16 cellular contexts compared by ENCODE assay signal in the genomic region with DNA sequence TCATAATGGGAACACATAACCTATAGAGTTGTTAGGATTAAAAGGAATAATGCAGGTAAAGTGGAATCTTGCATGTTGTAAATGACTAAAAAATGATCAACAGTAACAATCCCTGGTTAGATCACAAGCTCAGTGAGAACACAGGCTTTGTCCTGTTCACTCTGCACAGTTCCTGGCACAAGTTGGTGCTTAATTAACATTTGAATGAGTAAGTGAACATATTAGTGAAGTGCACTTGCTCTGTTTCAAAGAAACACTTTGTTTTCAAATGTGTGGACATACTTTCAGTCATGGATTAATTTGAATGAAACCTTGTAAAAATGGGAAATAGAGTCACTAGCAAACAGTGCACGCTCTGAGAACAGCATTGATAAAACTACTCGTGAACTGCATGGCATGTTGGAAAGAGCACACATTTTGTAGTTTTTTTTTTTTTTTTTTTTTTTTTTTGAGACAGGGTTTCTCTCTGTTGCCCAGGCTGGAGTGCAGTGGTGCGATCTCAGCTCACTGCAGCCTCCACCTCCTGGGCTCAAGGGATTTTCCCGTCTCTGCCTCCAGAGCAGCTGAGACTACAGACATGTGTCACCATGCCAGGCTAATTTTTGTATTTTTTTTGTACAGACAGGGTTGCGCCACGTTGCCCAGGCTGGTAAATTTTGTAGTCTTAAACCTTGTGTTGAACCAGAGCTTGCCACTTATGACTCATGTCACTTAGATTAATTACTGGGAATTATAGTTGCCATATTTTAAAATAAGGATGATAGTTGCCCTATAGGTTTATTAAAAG.
A peak's percentile ranks its signal among the peaks of the same experiment; 100 is the strongest.
DNase-seq lines count a peak whose midpoint lies in the region; ATAC-seq and TF ChIP-seq lines count a peak whose summit lies in the region.
"Had no signal": no experiment of that assay in that cellular context is flagged by ENCODE, and none has a peak within 500 bp of the region (broad histone marks: within the 10 kb centered on the region; RNA-seq: fewer than 3 reads in every experiment).

No MANE protein-coding gene starts in this region.

- intact Hi-C loops in sciatic nerve (cut with DNase I), result no loop called here
- intact Hi-C loops in activated CD8-positive, alpha-beta T cell treated with anti-CD3 and anti-CD28 coated beads for 36 hours (cut with micrococcal nuclease), result no loop called here
- intact Hi-C loops in activated CD4-positive, alpha-beta memory T cell treated with anti-CD3 and anti-CD28 coated beads for 36 hours (cut with micrococcal nuclease), result no loop called here
- intact Hi-C loops in esophagus squamous epithelium (cut with DNase I), result no loop called here

- H3K9me2 ChIP-seq in GM23338 (ENCODE audit: insufficient read depth), result 0 out of 2 replicates have a peak, but pooled peaks cover 8% of the 10 kb centered on the region

- H3K36me3 ChIP-seq in GM23338 (ENCODE audit: insufficient read depth) (no peaks in the 10 kb centered on the region), esophagus squamous epithelium (no peaks in the 10 kb centered on the region)
- H3K36me3 ChIP-seq: right lobe of liver, upper lobe of left lung had no signal

- H3K9me3 Mint-ChIP-seq in GM23338, result no peaks in the 10 kb centered on the region
- no peaks in the 10 kb centered on the region for H3K9me3 Mint-ChIP-seq in activated CD8-positive, alpha-beta T cell treated with anti-CD3 and anti-CD28 coated beads for 36 hours
- H3K9me3 Mint-ChIP-seq in activated CD4-positive, alpha-beta memory T cell treated with anti-CD3 and anti-CD28 coated beads for 36 hours, result peaks cover 8% of the 10 kb centered on the region

- H3K27me3 Mint-ChIP-seq in GM23338 (ENCODE audit: insufficient read depth, low read depth, poor library complexity), result no peaks in the 10 kb centered on the region
- H3K27me3 Mint-ChIP-seq in activated CD8-positive, alpha-beta T cell treated with anti-CD3 and anti-CD28 coated beads for 36 hours, result no peaks in the 10 kb centered on the region
- no peaks in the 10 kb centered on the region for H3K27me3 Mint-ChIP-seq in activated CD4-positive, alpha-beta memory T cell treated with anti-CD3 and anti-CD28 coated beads for 36 hours
- H3K27me3 Mint-ChIP-seq: activated CD8-positive, alpha-beta memory T cell treated with anti-CD3 and anti-CD28 coated beads, Interleukin-2, amount 10 ng/mL, durations not matched to agents 7 days and 5 days had no signal

- no peaks in the 10 kb centered on the region for H3K9me3 ChIP-seq in esophagus squamous epithelium
- H3K9me3 ChIP-seq: right lobe of liver, upper lobe of left lung had no signal

- H3K4me3 ChIP-seq in GM23338, result no peak overlapping the region
- no peak overlapping the region for H3K4me3 ChIP-seq in fibroblast of pulmonary artery (replicated peaks; ENCODE audit: low read depth, low read length)
- H3K4me3 ChIP-seq in esophagus squamous epithelium, result no peak overlapping the region
- H3K4me3 ChIP-seq: K562, right lobe of liver, upper lobe of left lung had no signal

- no peaks in the 10 kb centered on the region for H3F3A ChIP-seq in GM23338 (replicated peaks; ENCODE audit: low read depth)

- H2AFZ ChIP-seq in GM23338, result no peak overlapping the region

- POLR2A ChIA-PET in activated CD8-positive, alpha-beta T cell treated with anti-CD3 and anti-CD28 coated beads for 36 hours (lab: Charles Lee), result no interaction called here
- POLR2A ChIA-PET in activated CD4-positive, alpha-beta memory T cell treated with anti-CD3 and anti-CD28 coated beads for 36 hours (lab: Charles Lee), result no interaction called here

- DNase-seq in GM23338 (ENCODE audit: low spot score), result no peak
- peak; percentile 7 for DNase-seq in RPMI7951 (ENCODE audit: low read depth)
- peak; percentile 23 for DNase-seq in fibroblast of pulmonary artery (ENCODE audit: low read depth)
- DNase-seq in sciatic nerve (ENCODE audit: low spot score), result no peak
- no peak for DNase-seq in activated CD8-positive, alpha-beta T cell treated with anti-CD3 and anti-CD28 coated beads for 36 hours
- no peak for DNase-seq in NCI-H2196 treated with DMSO at 0.1 percent for 48 hours (lab: John Stamatoyannopoulos, UW; ENCODE audit: unreplicated experiment)
- DNase-seq in activated CD4-positive, alpha-beta memory T cell treated with anti-CD3 and anti-CD28 coated beads for 36 hours, result no peak
- no peak for DNase-seq in esophagus squamous epithelium (lab: John Stamatoyannopoulos, UW)
- DNase-seq: activated CD8-positive, alpha-beta memory T cell treated with anti-CD3 and anti-CD28 coated beads, Interleukin-2, amount 10 ng/mL, durations not matched to agents 7 days and 5 days; activated gamma-delta T cell treated with Interleukin-2 at 50 U/mL for 16 hours; GOT3; NCI-H1105 treated with DMSO at 0.1 percent for 48 hours; right lobe of liver; stimulated activated CD4-positive, alpha-beta T cell treated with anti-CD3 and anti-CD28 coated beads, Interleukin-4, amount 100 ng/mL, for 24 hours; upper lobe of left lung had no signal

- H3K36me3 Mint-ChIP-seq in GM23338 (ENCODE audit: low read depth), result no peaks in the 10 kb centered on the region
- no peaks in the 10 kb centered on the region for H3K36me3 Mint-ChIP-seq in activated CD8-positive, alpha-beta T cell treated with anti-CD3 and anti-CD28 coated beads for 36 hours (ENCODE audit: low read depth)
- no peaks in the 10 kb centered on the region for H3K36me3 Mint-ChIP-seq in activated CD4-positive, alpha-beta memory T cell treated with anti-CD3 and anti-CD28 coated beads for 36 hours
- H3K36me3 Mint-ChIP-seq: activated CD8-positive, alpha-beta memory T cell treated with anti-CD3 and anti-CD28 coated beads, Interleukin-2, amount 10 ng/mL, durations not matched to agents 7 days and 5 days had no signal

- H3K27ac ChIP-seq in GM23338 (ENCODE audit: low read depth) (peak overlapping the region; percentile 47; the same call in 1 of the 2 replicates), esophagus squamous epithelium (no peak overlapping the region)
- H3K27ac ChIP-seq: right lobe of liver, upper lobe of left lung had no signal

- ATAC-seq in GM23338, result no peak; the same call in 2 of the 3 replicates
- ATAC-seq in sciatic nerve, result peak; percentile 58
- no peak for ATAC-seq in activated CD8-positive, alpha-beta T cell treated with anti-CD3 and anti-CD28 coated beads for 36 hours
- ATAC-seq: activated CD8-positive, alpha-beta memory T cell treated with anti-CD3 and anti-CD28 coated beads, Interleukin-2, amount 10 ng/mL, durations not matched to agents 7 days and 5 days; K562; right lobe of liver had no signal

- no peak overlapping the region for H3K4me2 ChIP-seq in GM23338

- peaks cover 8% of the 10 kb centered on the region for H3K4me1 Mint-ChIP-seq in GM23338
- H3K4me1 Mint-ChIP-seq in activated CD8-positive, alpha-beta T cell treated with anti-CD3 and anti-CD28 coated beads for 36 hours (ENCODE audit: low read depth), result no peaks in the 10 kb centered on the region
- no peaks in the 10 kb centered on the region for H3K4me1 Mint-ChIP-seq in activated CD4-positive, alpha-beta memory T cell treated with anti-CD3 and anti-CD28 coated beads for 36 hours (ENCODE audit: low read depth)
- H3K4me1 Mint-ChIP-seq: activated CD8-positive, alpha-beta memory T cell treated with anti-CD3 and anti-CD28 coated beads, Interleukin-2, amount 10 ng/mL, durations not matched to agents 7 days and 5 days had no signal

- no peaks in the 10 kb centered on the region for H3K79me2 ChIP-seq in GM23338 (replicated peaks; ENCODE audit: insufficient read depth)

- CTCF ChIA-PET in activated CD8-positive, alpha-beta T cell treated with anti-CD3 and anti-CD28 coated beads for 36 hours (lab: Charles Lee), result no interaction called here
- CTCF ChIA-PET in activated CD4-positive, alpha-beta memory T cell treated with anti-CD3 and anti-CD28 coated beads for 36 hours (lab: Charles Lee), result no interaction called here

- H3K4me1 ChIP-seq in GM23338 (ENCODE audit: insufficient read depth) (peaks cover 7% of the 10 kb centered on the region), esophagus squamous epithelium (peaks cover 0 to 14% (median 9%) of the 10 kb centered on the region in 3 donors)
- H3K4me1 ChIP-seq: right lobe of liver, upper lobe of left lung had no signal

- no peak overlapping the region for H3K27ac Mint-ChIP-seq in GM23338
- H3K27ac Mint-ChIP-seq in activated CD8-positive, alpha-beta T cell treated with anti-CD3 and anti-CD28 coated beads for 36 hours, result no peak overlapping the region
- H3K27ac Mint-ChIP-seq in activated CD4-positive, alpha-beta memory T cell treated with anti-CD3 and anti-CD28 coated beads for 36 hours, result no peak overlapping the region
- H3K27ac Mint-ChIP-seq: activated CD8-positive, alpha-beta memory T cell treated with anti-CD3 and anti-CD28 coated beads, Interleukin-2, amount 10 ng/mL, durations not matched to agents 7 days and 5 days had no signal

- 31 to 50% methylated on average over 6 of the region's 6 CpGs for WGBS in esophagus squamous epithelium, 2 donors

- H4K20me1 ChIP-seq in GM23338 (replicated peaks; ENCODE audit: insufficient read depth), result no peaks in the 10 kb centered on the region

- no peak overlapping the region for H3K4me3 Mint-ChIP-seq in GM23338
- H3K4me3 Mint-ChIP-seq in activated CD8-positive, alpha-beta T cell treated with anti-CD3 and anti-CD28 coated beads for 36 hours, result no peak overlapping the region
- no peak overlapping the region for H3K4me3 Mint-ChIP-seq in activated CD4-positive, alpha-beta memory T cell treated with anti-CD3 and anti-CD28 coated beads for 36 hours
- H3K4me3 Mint-ChIP-seq: activated CD8-positive, alpha-beta memory T cell treated with anti-CD3 and anti-CD28 coated beads, Interleukin-2, amount 10 ng/mL, durations not matched to agents 7 days and 5 days had no signal

- TF ChIP-seq CTCF in GM23338 (conservative IDR thresholded peaks at IDR 0.05; ENCODE audit: low read depth in 2 of 2), result no peak
- TF ChIP-seq CTCF in fibroblast of pulmonary artery (IDR thresholded peaks at IDR 0.05; ENCODE audit: low read length, missing control alignments), result no peak
- no peak for TF ChIP-seq CTCF in activated CD8-positive, alpha-beta T cell treated with anti-CD3 and anti-CD28 coated beads for 36 hours (IDR thresholded peaks at IDR 0.05)
- no peak for TF ChIP-seq CTCF in esophagus squamous epithelium (IDR thresholded peaks at IDR 0.05)

- H3K27me3 ChIP-seq in GM23338 (ENCODE audit: insufficient read depth) (no peaks in the 10 kb centered on the region), esophagus squamous epithelium (no peaks in the 10 kb centered on the region)
- H3K27me3 ChIP-seq: right lobe of liver, upper lobe of left lung had no signal

- no peak for TF ChIP-seq POLR2A in esophagus squamous epithelium (IDR thresholded peaks at IDR 0.05)

TF ChIP-seq in GM23338, 12 proteins besides CTCF, POLR2A, EP300 and RAD21 (continues in another document):
- no peak for TF ChIP-seq ETS1 (IDR thresholded peaks at IDR 0.05)
- no peak for TF ChIP-seq POLR2AphosphoS5 (IDR thresholded peaks at IDR 0.05; ENCODE audit: low read depth)

Comparison
In these comparisons a context has a peak if more than half of its experiments do, and no peak if none do; other contexts are left out.
1. DNase-seq: peak in RPMI7951 (single experiment) and fibroblast of pulmonary artery (single experiment); none in GM23338 (single experiment), sciatic nerve (single experiment), activated CD8-positive, alpha-beta T cell treated with anti-CD3 and anti-CD28 coated beads for 36 hours (single experiment), NCI-H2196 treated with DMSO at 0.1 percent for 48 hours (single experiment), activated CD4-positive, alpha-beta memory T cell treated with anti-CD3 and anti-CD28 coated beads for 36 hours (single experiment) and esophagus squamous epithelium (single experiment).